ENCODE assay signal across 18 cellular contexts in the genomic region with DNA sequence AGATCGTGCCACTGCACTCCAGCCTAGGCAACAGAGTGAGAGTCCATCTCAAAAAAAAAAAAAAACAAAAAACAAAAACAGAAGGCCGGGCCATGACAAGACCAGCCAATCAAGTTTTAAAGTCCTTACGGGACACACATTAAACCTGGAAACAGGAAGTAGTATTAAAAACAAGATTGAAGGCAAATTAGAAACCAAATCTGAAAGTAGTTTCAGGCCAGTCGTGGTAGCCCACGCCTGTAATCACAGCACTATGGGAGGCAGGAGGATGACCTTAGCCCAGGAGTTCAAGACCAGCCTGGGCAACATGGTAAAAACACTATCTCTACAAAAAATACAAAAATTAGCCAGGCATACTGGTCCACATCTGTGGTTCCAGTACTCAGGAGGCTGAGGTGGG. TPM values are rescaled to one million over a fixed set of nuclear protein-coding genes. Genes with fewer than 3 reads are reported as not detected.
A peak's percentile ranks its signal among the peaks of the same experiment; 100 is the strongest.
DNase-seq lines count a peak whose midpoint lies in the region; ATAC-seq and TF ChIP-seq lines count a peak whose summit lies in the region.
"Had no signal": no experiment of that assay in that cellular context is flagged by ENCODE, and none has a peak within 500 bp of the region (broad histone marks: within the 10 kb centered on the region; RNA-seq: fewer than 3 reads in every experiment).

No MANE protein-coding gene starts in this region.

- intact Hi-C loops in ovary (cut with DNase I), result no loop called here
- intact Hi-C loops in body of pancreas (cut with DNase I), result no loop called here

- TF ChIP-seq EP300 in ovary (IDR thresholded peaks at IDR 0.05), result no peak

- H3K79me2 ChIP-seq in MM.1S (ENCODE audit: low read length), result peaks cover 69% of the 10 kb centered on the region

- peak overlapping the region in 1 of 2 donors; percentile 69 for H3K27ac Mint-ChIP-seq in activated naive CD4-positive, alpha-beta T cell treated with anti-CD3 and anti-CD28 coated beads, Interleukin-2, amount 50 U/mL, for 72 hours

- H3F3A ChIP-seq in MM.1S (ENCODE audit: insufficient read depth, low read length), result no peaks in the 10 kb centered on the region

- no peak overlapping the region for H3K4me2 ChIP-seq in MM.1S (ENCODE audit: low read depth, low read length)

- H2AFZ ChIP-seq in MM.1S (ENCODE audit: low read length), result no peak overlapping the region

- H3K4me3 ChIP-seq in MM.1S (ENCODE audit: low read length), result no peak overlapping the region
- H3K4me3 ChIP-seq in ovary, result no peak overlapping the region
- H3K4me3 ChIP-seq in body of pancreas, result no peak overlapping the region
- H3K4me3 ChIP-seq: coronary artery, HAP-1, lower lobe of right lung had no signal

- no peaks in the 10 kb centered on the region for H3K9me3 Mint-ChIP-seq in activated naive CD4-positive, alpha-beta T cell treated with anti-CD3 and anti-CD28 coated beads, Interleukin-2, amount 50 U/mL, for 72 hours
- H3K9me3 Mint-ChIP-seq: natural killer cell had no signal

- peaks cover 11% of the 10 kb centered on the region for H3K4me1 ChIP-seq in MM.1S (ENCODE audit: low read length)
- H3K4me1 ChIP-seq in ovary (ENCODE audit: insufficient read depth), result peaks cover 17% of the 10 kb centered on the region
- peaks cover 28% of the 10 kb centered on the region for H3K4me1 ChIP-seq in body of pancreas

- no peak for DNase-seq in activated naive CD4-positive, alpha-beta T cell treated with anti-CD3 and anti-CD28 coated beads, Interleukin-2, amount 50 U/mL, for 72 hours (ENCODE audit: low spot score in 2 of 2)
- DNase-seq in activated naive CD4-positive, alpha-beta T cell treated with anti-CD3 and anti-CD28 coated beads, Interleukin-2, amount 50 U/mL, for 16 hours, result no peak
- DNase-seq in MM.1S, result peak; percentile 39
- DNase-seq in epithelial cell of prostate (ENCODE audit: low read depth, low spot score), result no peak
- DNase-seq in substantia nigra (lab: John Stamatoyannopoulos, UW), result no peak
- DNase-seq in ovary, result no peak
- DNase-seq in OCI-M2 (lab: John Stamatoyannopoulos, UW; ENCODE audit: unreplicated experiment), result no peak
- no peak for DNase-seq in body of pancreas
- DNase-seq: activated effector memory CD4-positive, alpha-beta T cell treated with Interleukin-2 at 50 U/mL for 16 hours; COR-L47; lower lobe of right lung; natural killer cell; NCI-H187; NCI-H446 treated with DMSO at 0.1 percent for 48 hours; PC-3; stimulated activated naive CD4-positive, alpha-beta T cell had no signal

- H3K27ac ChIP-seq in MM.1S (ENCODE audit: low read length) (no peak overlapping the region), epithelial cell of prostate (peak overlapping the region; percentile 59), substantia nigra (ENCODE audit: low read depth, low read length, poor library complexity, severe bottlenecking) (peak overlapping the region; percentile 19), ovary (no peak overlapping the region), body of pancreas (no peak overlapping the region)
- H3K27ac ChIP-seq: coronary artery, lower lobe of right lung had no signal

- H3K9me3 ChIP-seq in MM.1S (replicated peaks; ENCODE audit: insufficient read depth, low read length), result no peaks in the 10 kb centered on the region
- no peaks in the 10 kb centered on the region for H3K9me3 ChIP-seq in ovary
- no peaks in the 10 kb centered on the region for H3K9me3 ChIP-seq in body of pancreas
- H3K9me3 ChIP-seq: HAP-1, lower lobe of right lung had no signal

- peaks cover 5 to 7% of the 10 kb centered on the region in 2 donors for H3K36me3 Mint-ChIP-seq in activated naive CD4-positive, alpha-beta T cell treated with anti-CD3 and anti-CD28 coated beads, Interleukin-2, amount 50 U/mL, for 72 hours

- TF ChIP-seq CTCF in MM.1S (IDR thresholded peaks at IDR 0.05; ENCODE audit: low read length) (no peak), ovary (IDR thresholded peaks at IDR 0.05) (no peak), body of pancreas (IDR thresholded peaks at IDR 0.05) (no peak)

- peaks cover 9% of the 10 kb centered on the region for H3K36me3 ChIP-seq in MM.1S (replicated peaks; ENCODE audit: insufficient read depth, low read length)
- no peaks in the 10 kb centered on the region for H3K36me3 ChIP-seq in ovary
- H3K36me3 ChIP-seq in body of pancreas (replicated peaks in 1 of 2; ENCODE audit: insufficient read depth in 1 of 2, low read depth in 2 of 2), result peaks cover 7 to 35% of the 10 kb centered on the region in 2 donors

- WGBS in ovary, 3 donors, result 84 to 90% (median 89%) methylated on average over 5 of the region's 5 CpGs
- WGBS in body of pancreas, 2 donors, result 85 to 87% methylated on average over 5 of the region's 5 CpGs

- H3K9me2 ChIP-seq in MM.1S (replicated peaks; ENCODE audit: insufficient read depth, low read length), result no peaks in the 10 kb centered on the region

- H3K9ac ChIP-seq in MM.1S (ENCODE audit: low read length), result no peak overlapping the region

- H3K27me3 ChIP-seq in MM.1S (replicated peaks; ENCODE audit: insufficient read depth, low read length), result no peaks in the 10 kb centered on the region
- H3K27me3 ChIP-seq in ovary, result no peaks in the 10 kb centered on the region
- H3K27me3 ChIP-seq in body of pancreas, result no peaks in the 10 kb centered on the region

- H4K20me1 ChIP-seq in MM.1S (ENCODE audit: insufficient read depth, low read length), result peaks cover 18% of the 10 kb centered on the region

- TF ChIP-seq POLR2A in ovary (IDR thresholded peaks at IDR 0.05) (no peak), body of pancreas (IDR thresholded peaks at IDR 0.05) (no peak)

- ATAC-seq in activated naive CD4-positive, alpha-beta T cell treated with anti-CD3 and anti-CD28 coated beads, Interleukin-2, amount 50 U/mL, for 72 hours, result peak; percentile 36 to 58
- no peak for ATAC-seq in body of pancreas
- ATAC-seq: lower lobe of right lung, PC-3 had no signal

RNA-seq across cellular contexts. Expression of gene PSAP, which starts 18.1 kb away (rescaled TPM):
- 100 to 1,000 TPM; 128 to 165 TPM for total RNA-seq in activated naive CD4-positive, alpha-beta T cell treated with anti-CD3 and anti-CD28 coated beads, Interleukin-2, amount 50 U/mL, for 72 hours
- total RNA-seq in ovary (1,000 to 10,000 TPM in 4 of 7 donors, 100 to 1,000 TPM in 3; 632 to 1,246 (median 1,118) TPM), body of pancreas (100 to 1,000 TPM; 488 to 516 TPM)
- polyA plus RNA-seq in ovary, result 1,000 to 10,000 TPM in 1 of 2 donors, 100 to 1,000 TPM in 1; 916 to 3,407 TPM

RNA-seq across cellular contexts. Expression of gene VSIR, which starts 59.6 kb away (rescaled TPM):
- total RNA-seq in activated naive CD4-positive, alpha-beta T cell treated with anti-CD3 and anti-CD28 coated beads, Interleukin-2, amount 50 U/mL, for 72 hours, result 100 to 1,000 TPM in 1 of 2 donors, 10 to 100 TPM in 1; 54.5 to 126 TPM
- total RNA-seq in ovary (10 to 100 TPM; 40.7 to 94.1 (median 63.4) TPM), body of pancreas (10 to 100 TPM; 14.8 to 17.1 TPM)
- polyA plus RNA-seq in ovary, result 10 to 100 TPM; 19.9 to 51.2 TPM

Comparison
In these comparisons a context has a peak if more than half of its experiments do, and no peak if none do; other contexts are left out.
1. H3K27ac ChIP-seq: peak in epithelial cell of prostate (single experiment) and substantia nigra (single experiment); none in MM.1S (single experiment), ovary (0 of 2) and body of pancreas (0 of 4).